Comparison of ENCODE assay signal across 1 cellular context in genomic region chr4:111398906-111399330, GRCh38.
TF ChIP-seq lines count a peak whose summit lies in the region.

No MANE protein-coding gene starts in this region.

TF ChIP-seq in IMR-90, 13 proteins besides CTCF, POLR2A, EP300 and RAD21:
- TF ChIP-seq NFE2L2 (IDR thresholded peaks at IDR 0.05; ENCODE audit: low read depth, low read length): no peak
- no peak for TF ChIP-seq MAZ (IDR thresholded peaks at IDR 0.05; ENCODE audit: borderline replicate concordance, low read depth, low read length)
- no peak for TF ChIP-seq SMC3 (IDR thresholded peaks at IDR 0.05; ENCODE audit: low read depth, low read length)
- TF ChIP-seq CEBPB (IDR thresholded peaks at IDR 0.05; ENCODE audit: low read depth, low read length): no peak
